ENCODE assay signal across 9 cellular contexts in genomic region chr19:12838893-12839656, GRCh38. TPM values are rescaled to one million over a fixed set of nuclear protein-coding genes. Genes with fewer than 3 reads are reported as not detected.
A peak's percentile ranks its signal among the peaks of the same experiment; 100 is the strongest.
DNase-seq lines count a peak whose midpoint lies in the region; ATAC-seq and TF ChIP-seq lines count a peak whose summit lies in the region.
"Had no signal": no experiment of that assay in that cellular context is flagged by ENCODE, and none has a peak within 500 bp of the region (broad histone marks: within the 10 kb centered on the region; RNA-seq: fewer than 3 reads in every experiment).

No MANE protein-coding gene starts in this region.

- H3K9me3 ChIP-seq in OCI-LY1 (ENCODE audit: low read length), result no peaks in the 10 kb centered on the region
- H3K9me3 ChIP-seq in spleen, result peaks cover 0 to 10% (median 0%) of the 10 kb centered on the region in 8 donors
- no peaks in the 10 kb centered on the region for H3K9me3 ChIP-seq in upper lobe of left lung
- no peaks in the 10 kb centered on the region for H3K9me3 ChIP-seq in ascending aorta

- TF ChIP-seq CTCF in OCI-LY1 (IDR thresholded peaks at IDR 0.05; ENCODE audit: low read length), result no peak
- no peak for TF ChIP-seq CTCF in chondrocyte (IDR thresholded peaks at IDR 0.05)
- no peak for TF ChIP-seq CTCF in spleen (IDR thresholded peaks at IDR 0.05 in 8 of 11, conservative IDR thresholded peaks at IDR 0.05 in 3 of 11)
- TF ChIP-seq CTCF in upper lobe of left lung (IDR thresholded peaks at IDR 0.05), result no peak
- TF ChIP-seq CTCF in ascending aorta (IDR thresholded peaks at IDR 0.05), result no peak

- H2AFZ ChIP-seq in OCI-LY1 (ENCODE audit: low read length), result no peak overlapping the region

- H3K27ac ChIP-seq in OCI-LY1 (ENCODE audit: low read depth, low read length, poor library complexity, severe bottlenecking), result peak overlapping the region; percentile 75
- H3K27ac ChIP-seq in spleen, result no peak overlapping the region
- H3K27ac ChIP-seq in upper lobe of left lung, result no peak overlapping the region
- no peak overlapping the region for H3K27ac ChIP-seq in ascending aorta

- DNase-seq in SHP77 (lab: John Stamatoyannopoulos, UW) (peak; percentile 25 to 34), SHP77 treated with DMSO at 0.1 percent for 48 hours (lab: John Stamatoyannopoulos, UW) (no peak), chondrocyte (ENCODE audit: low spot score) (no peak), spleen (no peak), upper lobe of left lung (no peak), ascending aorta (ENCODE audit: low spot score in 2 of 2) (no peak)

- H3K27me3 Mint-ChIP-seq in chondrocyte (ENCODE audit: low read depth), result peaks cover 65% of the 10 kb centered on the region

- H3K36me3 ChIP-seq in OCI-LY1 (ENCODE audit: insufficient read depth, low read length) (peaks cover 31% of the 10 kb centered on the region), spleen (no peaks in the 10 kb centered on the region), upper lobe of left lung (no peaks in the 10 kb centered on the region), ascending aorta (no peaks in the 10 kb centered on the region)

- peaks cover 22% of the 10 kb centered on the region for H3K4me1 Mint-ChIP-seq in chondrocyte (ENCODE audit: low read depth)

- peak overlapping the region; percentile 81 for H3K4me3 ChIP-seq in OCI-LY1 (ENCODE audit: low read depth, low read length, poor library complexity, severe bottlenecking)
- peak overlapping the region in 5 of 8 donors; percentile 13 to 63 (median 25) for H3K4me3 ChIP-seq in spleen
- H3K4me3 ChIP-seq in upper lobe of left lung, result peak overlapping the region in 2 of 4 donors; percentile 21 to 40
- H3K4me3 ChIP-seq in ascending aorta, result peak overlapping the region in 1 of 2 donors; percentile 49

- H3K9ac ChIP-seq in OCI-LY1 (ENCODE audit: low read length), result peak overlapping the region; percentile 83

- H3K4me3 Mint-ChIP-seq in chondrocyte (ENCODE audit: unreplicated experiment), result peak overlapping the region; percentile 55

- H3F3A ChIP-seq in OCI-LY1 (ENCODE audit: insufficient read depth, low read length), result 0 out of 2 replicates have a peak, but pooled peaks cover 7% of the 10 kb centered on the region

- H3K9me2 ChIP-seq in OCI-LY1 (ENCODE audit: low read depth, low read length), result no peaks in the 10 kb centered on the region

- no peaks in the 10 kb centered on the region for H3K79me2 ChIP-seq in OCI-LY1 (ENCODE audit: insufficient read depth, low read length)

- H3K36me3 Mint-ChIP-seq in chondrocyte (ENCODE audit: low read depth), result peaks cover 3% of the 10 kb centered on the region

- no peaks in the 10 kb centered on the region for H4K20me1 ChIP-seq in OCI-LY1 (ENCODE audit: insufficient read depth, low read length)

- no peak overlapping the region for H3K27ac Mint-ChIP-seq in chondrocyte (ENCODE audit: unreplicated experiment)

- no peaks in the 10 kb centered on the region for H3K27me3 ChIP-seq in OCI-LY1 (ENCODE audit: insufficient read depth, low read length)
- peaks cover 9 to 100% (median 98%) of the 10 kb centered on the region in 7 donors for H3K27me3 ChIP-seq in spleen (replicated peaks in 1 of 7)
- H3K27me3 ChIP-seq in upper lobe of left lung, result peaks cover 0 to 71% (median 46%) of the 10 kb centered on the region in 4 donors
- peaks cover 52% of the 10 kb centered on the region for H3K27me3 ChIP-seq in ascending aorta

- TF ChIP-seq EP300 in upper lobe of left lung (IDR thresholded peaks at IDR 0.05), result no peak

- no peak for TF ChIP-seq POLR2A in spleen (IDR thresholded peaks at IDR 0.05)
- no peak for TF ChIP-seq POLR2A in upper lobe of left lung (IDR thresholded peaks at IDR 0.05)

- ATAC-seq in upper lobe of left lung (ENCODE audit: low FRiP score in 2 of 2), result no peak
- ATAC-seq in HG02885 (IDR thresholded peaks at IDR 0.05; ENCODE audit: poor library complexity, unreplicated experiment), result no peak

- H3K4me2 ChIP-seq in OCI-LY1 (ENCODE audit: low read length), result peak overlapping the region; percentile 64

- intact Hi-C loops in spleen (cut with DNase I; ENCODE audit: low total_unique reads), result no loop called here
- intact Hi-C loops in ascending aorta (cut with DNase I), result no loop called here

- H3K4me1 ChIP-seq in OCI-LY1 (ENCODE audit: insufficient read depth, low read length, severe bottlenecking) (peaks cover 56% of the 10 kb centered on the region), spleen (peaks cover 0 to 55% (median 27%) of the 10 kb centered on the region in 6 donors), upper lobe of left lung (peaks cover 19 to 42% (median 20%) of the 10 kb centered on the region in 4 donors), ascending aorta (peaks cover 5 to 6% of the 10 kb centered on the region in 2 donors)

- no peaks in the 10 kb centered on the region for H3K9me3 Mint-ChIP-seq in chondrocyte (ENCODE audit: low read depth)

- WGBS in spleen, 5 donors, result 17 to 23% (median 19%) methylated on average over 12 to 19 of the region's 19 CpGs
- WGBS in upper lobe of left lung, 2 donors, result 10 to 17% methylated on average over 13 to 17 of the region's 19 CpGs

RNA-seq across cellular contexts. Expression of gene MAST1, which starts 0.8 kb away (rescaled TPM):
- total RNA-seq in chondrocyte (0.44 to 1.6 TPM (median 0.97 TPM) in 3 replicates), spleen (under 1 TPM in 6 of 7 donors, not detected in 1; 0.23 to 0.65 (median 0.33) TPM), upper lobe of left lung (under 1 TPM in 3 of 6 donors, not detected in 3; 0.17 to 0.89 (median 0.61) TPM), ascending aorta (2.0 TPM)
- polyA plus RNA-seq in spleen, result under 1 TPM in 2 of 3 donors, not detected in 1; 0.12 to 0.32 TPM
- total RNA-seq: myocyte had no signal

RNA-seq across cellular contexts. Expression of gene RTBDN, which starts 4.7 kb away (rescaled TPM):
- total RNA-seq in chondrocyte, result not detected in 3 replicates
- not detected for total RNA-seq in spleen
- not detected for polyA plus RNA-seq in spleen
- total RNA-seq in upper lobe of left lung, result not detected
- total RNA-seq in ascending aorta, result not detected
- total RNA-seq: myocyte had no signal

RNA-seq across cellular contexts. Expression of gene RNASEH2A, which starts 32.7 kb away (rescaled TPM):
- total RNA-seq in chondrocyte (9.9 to 22.8 TPM (median 11.9 TPM) in 3 replicates), spleen (10 to 100 TPM in 6 of 7 donors, 1 to 10 TPM in 1; 9.8 to 15.9 (median 11.7) TPM), upper lobe of left lung (1 to 10 TPM; 4.2 to 7.6 (median 5.6) TPM), ascending aorta (3.4 TPM)
- polyA plus RNA-seq in spleen, result 10 to 100 TPM in 2 of 3 donors, 1 to 10 TPM in 1; 4.4 to 12.2 (median 11.4) TPM

RNA-seq across cellular contexts. Expression of gene THSD8, which starts 37.2 kb away (rescaled TPM):
- 3.6 to 5.4 TPM (median 4.5 TPM) in 3 replicates for total RNA-seq in chondrocyte
- 1 to 10 TPM in 4 of 7 donors, not detected in 3; 1.1 to 4.8 (median 3.4) TPM for total RNA-seq in spleen
- polyA plus RNA-seq in spleen, result 1 to 10 TPM; 5.2 to 9.1 (median 5.7) TPM
- total RNA-seq in upper lobe of left lung, result 1 to 10 TPM in 2 of 6 donors, not detected in 4; 4.6 to 6.0 TPM
- not detected for total RNA-seq in ascending aorta
- total RNA-seq: myocyte had no signal

RNA-seq across cellular contexts. Expression of gene PRDX2, which starts 37.5 kb away (rescaled TPM):
- total RNA-seq in chondrocyte (184 to 211 TPM (median 190 TPM) in 3 replicates), spleen (100 to 1,000 TPM in 6 of 7 donors, 10 to 100 TPM in 1; 97.9 to 203 (median 140) TPM), upper lobe of left lung (100 to 1,000 TPM in 4 of 6 donors, 10 to 100 TPM in 2; 57.6 to 173 (median 123) TPM), ascending aorta (259 TPM)
- polyA plus RNA-seq in spleen, result 100 to 1,000 TPM in 2 of 3 donors, 10 to 100 TPM in 1; 78.3 to 123 (median 108) TPM

Comparison
In these comparisons a context has a peak if more than half of its experiments do, and no peak if none do; other contexts are left out.
1. DNase-seq: peak in SHP77 (2 of 2); none in SHP77 treated with DMSO at 0.1 percent for 48 hours (single experiment), chondrocyte (single experiment), spleen (single experiment), upper lobe of left lung (0 of 2) and ascending aorta (0 of 2).